8 cellular contexts compared by ENCODE assay signal in the genomic region with DNA sequence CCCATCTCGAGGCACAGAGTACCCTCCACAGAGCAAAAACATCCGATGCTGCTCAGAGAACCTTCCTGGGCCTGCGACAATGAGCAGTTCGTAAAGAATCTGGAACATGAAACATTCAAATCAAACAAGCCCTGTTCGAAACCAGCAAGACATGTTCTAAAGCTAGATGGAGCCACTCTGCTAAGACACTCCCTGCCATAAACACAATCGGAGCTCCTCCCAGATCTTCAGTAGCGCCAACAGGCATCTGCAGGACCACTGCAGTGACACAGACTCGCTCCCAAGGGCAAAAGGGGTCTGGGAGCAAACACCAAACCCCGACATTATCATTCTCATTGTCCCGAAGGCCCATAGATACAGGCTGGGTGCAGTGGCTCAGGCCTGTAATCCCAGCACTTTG.
DNase-seq lines count a peak whose midpoint lies in the region; FAIRE-seq and TF ChIP-seq lines count a peak whose summit lies in the region.

No MANE protein-coding gene starts in this region.

- TF ChIP-seq CTCF in cardiac fibroblast (IDR thresholded peaks at IDR 0.05; ENCODE audit: low read depth, low read length) (peak; percentile 48), smooth muscle cell (IDR thresholded peaks at IDR 0.05; ENCODE audit: borderline replicate concordance, insufficient read depth, poor library complexity, severe bottlenecking) (no peak)

- WGBS in smooth muscle cell (ENCODE audit: low lambda C conversion rate) = 46% methylated on average over 10 of the region's 10 CpGs

- H3K9me3 ChIP-seq in smooth muscle cell (replicated peaks; ENCODE audit: low read depth) = no peaks in the 10 kb centered on the region

- in situ Hi-C loops in KBM-7 (cut with MboI; ENCODE audit: low pct_unique_long_range_greater_than_20kb, low sequenced_read_pairs) = no loop called here

- H3K4me1 ChIP-seq in smooth muscle cell (ENCODE audit: low read depth) = peaks cover 18% of the 10 kb centered on the region

- H3K4me3 ChIP-seq in cardiac fibroblast (replicated peaks in 1 of 2; ENCODE audit: low read depth in 2 of 2, low read length in 2 of 2) (peak overlapping the region in 1 of 2 donors; percentile 24), smooth muscle cell (no peak overlapping the region)

- no peak overlapping the region for H2AFZ ChIP-seq in smooth muscle cell (ENCODE audit: low read depth)

- H3K36me3 ChIP-seq in smooth muscle cell (ENCODE audit: low read depth) = no peaks in the 10 kb centered on the region

- peaks cover 57% of the 10 kb centered on the region for H4K20me1 ChIP-seq in smooth muscle cell (ENCODE audit: low read depth)

- H3F3A ChIP-seq in smooth muscle cell (ENCODE audit: low read depth) = peaks cover 13% of the 10 kb centered on the region

- H3K27me3 ChIP-seq in smooth muscle cell (ENCODE audit: low read depth) = no peaks in the 10 kb centered on the region

- peaks cover 29% of the 10 kb centered on the region for H3K79me2 ChIP-seq in smooth muscle cell (ENCODE audit: low read depth)

- no peak for FAIRE-seq in urothelium cell line (lab: Jason Lieb, UNC)

- H3K27ac ChIP-seq in smooth muscle cell (ENCODE audit: low read depth) = peak overlapping the region; percentile 91

- peak overlapping the region; percentile 55 for H3K9ac ChIP-seq in smooth muscle cell (ENCODE audit: low read depth)

- DNase-seq in GM03348 (ENCODE audit: low spot score) (peak; percentile 56), cardiac fibroblast (ENCODE audit: low read depth in 2 of 2) (peak; percentile 78 to 89), iris pigment epithelial cell (ENCODE audit: low read depth) (peak; percentile 28), smooth muscle cell (lab: John Stamatoyannopoulos, UW; ENCODE audit: unreplicated experiment) (no peak), KBM-7 (no peak), urothelium cell line (ENCODE audit: low spot score) (no peak), GF-D8 (lab: John Stamatoyannopoulos, UW) (no peak)
- no peak for DNase-seq in stimulated activated CD4-positive, alpha-beta T cell treated with anti-CD3 and anti-CD28 coated beads, Interleukin-2, amount 100 ng/mL, for 48 hours

- H3K4me2 ChIP-seq in smooth muscle cell = peak overlapping the region; percentile 75

Comparison
In these comparisons a context has a peak if more than half of its experiments do, and no peak if none do; other contexts are left out.
1. DNase-seq: peak in GM03348 (single experiment), cardiac fibroblast (2 of 2) and iris pigment epithelial cell (single experiment); none in smooth muscle cell (single experiment), KBM-7 (single experiment), urothelium cell line (single experiment), stimulated activated CD4-positive, alpha-beta T cell treated with anti-CD3 and anti-CD28 coated beads, Interleukin-2, amount 100 ng/mL, for 48 hours (0 of 2) and GF-D8 (single experiment).